25 cellular contexts compared by ENCODE assay signal in the genomic region with DNA sequence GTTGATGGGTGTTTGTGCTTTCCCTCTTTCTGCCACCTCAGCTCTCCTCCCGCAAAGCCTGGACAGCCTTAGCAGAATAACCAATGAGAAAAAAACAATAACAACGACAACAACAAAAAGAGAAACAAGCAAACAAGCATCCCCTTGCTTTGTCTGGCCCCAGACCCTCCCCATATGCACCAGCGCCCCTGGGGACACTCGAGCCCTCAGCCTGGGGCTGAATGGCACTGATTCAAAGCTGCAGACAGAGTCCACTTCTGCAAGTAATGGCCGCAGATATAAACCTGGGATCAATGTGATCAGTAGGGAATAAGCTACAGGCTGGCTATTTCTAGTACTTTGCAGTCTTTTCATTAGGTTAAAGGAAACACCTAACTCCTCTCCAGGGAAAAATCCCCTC.
DNase-seq lines count a peak whose midpoint lies in the region; ATAC-seq and TF ChIP-seq lines count a peak whose summit lies in the region.
"Had no signal": no experiment of that assay in that cellular context is flagged by ENCODE, and none has a peak within 500 bp of the region (broad histone marks: within the 10 kb centered on the region; RNA-seq: fewer than 3 reads in every experiment).

No MANE protein-coding gene starts in this region.

- ATAC-seq in GM23338: peak; percentile 57
- no peak for ATAC-seq in foreskin keratinocyte
- ATAC-seq in GM21717 (IDR thresholded peaks at IDR 0.05; ENCODE audit: unreplicated experiment): no peak
- ATAC-seq: A549, K562 had no signal

- H3K27ac Mint-ChIP-seq in GM23338 (peak overlapping the region; percentile 42; the same call in 1 of the 2 replicates), glutamatergic neuron (ENCODE audit: unreplicated experiment) (peak overlapping the region; percentile 95)
- H3K27ac Mint-ChIP-seq: CD4-positive, alpha-beta memory T cell; HFFc6 had no signal

- H3K27me3 ChIP-seq in GM23338 (ENCODE audit: insufficient read depth): no peaks in the 10 kb centered on the region
- H3K27me3 ChIP-seq in foreskin keratinocyte: no peaks in the 10 kb centered on the region

- no peak overlapping the region for H3K27ac ChIP-seq in GM23338 (ENCODE audit: low read depth)
- H3K27ac ChIP-seq in foreskin keratinocyte: no peak overlapping the region
- H3K27ac ChIP-seq: A549, GM23248, RWPE1 had no signal

- H3K36me3 Mint-ChIP-seq in GM23338 (ENCODE audit: low read depth) (no peaks in the 10 kb centered on the region), glutamatergic neuron (ENCODE audit: unreplicated experiment) (no peaks in the 10 kb centered on the region)
- H3K36me3 Mint-ChIP-seq: CD4-positive, alpha-beta memory T cell had no signal

- H3K4me1 ChIP-seq in GM23338 (ENCODE audit: insufficient read depth) (peaks cover 12% of the 10 kb centered on the region), foreskin keratinocyte (no peaks in the 10 kb centered on the region)
- H3K4me1 ChIP-seq: A549, HAP-1 had no signal

- no peaks in the 10 kb centered on the region for H3K79me2 ChIP-seq in GM23338 (replicated peaks; ENCODE audit: insufficient read depth)

- peaks cover 3% of the 10 kb centered on the region; the same call in 1 of the 2 replicates for H3K9me2 ChIP-seq in GM23338 (ENCODE audit: insufficient read depth)

- DNase-seq in GM23338 (ENCODE audit: low spot score) (no peak), NCI-H1092 treated with DMSO at 0.1 percent for 48 hours (lab: John Stamatoyannopoulos, UW) (peak; percentile 73), NCI-H345 treated with DMSO at 0.1 percent for 48 hours (lab: John Stamatoyannopoulos, UW; ENCODE audit: unreplicated experiment) (peak; percentile 39), glutamatergic neuron (peak; percentile 74), EL (no peak), foreskin keratinocyte (no peak), anterior cingulate cortex (lab: John Stamatoyannopoulos, UW) (no peak)
- DNase-seq: AML-193; C1 segment of cervical spinal cord; CD4-positive, alpha-beta memory T cell; COR-L47; DMS53; GM23248; HFFc6; Kasumi-1; MV-4-11; NCI-H1694 treated with DMSO at 0.1 percent for 48 hours; NCI-H2081 treated with DMSO at 0.1 percent for 48 hours; NCI-H774; SHP77 had no signal

- H3F3A ChIP-seq in GM23338 (replicated peaks; ENCODE audit: low read depth): no peaks in the 10 kb centered on the region

- no peak for TF ChIP-seq CTCF in GM23338 (conservative IDR thresholded peaks at IDR 0.05; ENCODE audit: low read depth in 2 of 2)
- TF ChIP-seq CTCF in glutamatergic neuron (IDR thresholded peaks at IDR 0.05; ENCODE audit: partially characterized antibody, unreplicated experiment): no peak
- TF ChIP-seq CTCF in foreskin keratinocyte (conservative IDR thresholded peaks at IDR 0.05): no peak

- H2AFZ ChIP-seq in GM23338: peak overlapping the region; percentile 84
- H2AFZ ChIP-seq: GM23248 had no signal

- no peaks in the 10 kb centered on the region for H4K20me1 ChIP-seq in GM23338 (replicated peaks; ENCODE audit: insufficient read depth)

- no peaks in the 10 kb centered on the region for H3K9me3 Mint-ChIP-seq in GM23338
- peaks cover 3% of the 10 kb centered on the region for H3K9me3 Mint-ChIP-seq in glutamatergic neuron (ENCODE audit: unreplicated experiment)
- H3K9me3 Mint-ChIP-seq: CD4-positive, alpha-beta memory T cell had no signal

- H3K36me3 ChIP-seq in GM23338 (ENCODE audit: insufficient read depth): no peaks in the 10 kb centered on the region
- H3K36me3 ChIP-seq: HAP-1 had no signal

- H3K4me2 ChIP-seq in GM23338: peak overlapping the region; percentile 63
- H3K4me2 ChIP-seq: A549 had no signal

- H3K4me3 ChIP-seq in GM23338: 0 out of 2 replicates have a peak overlapping the region, but pooled peaks have one; percentile 14
- H3K4me3 ChIP-seq: A549, GM23248, HAP-1, K562 had no signal

- H3K4me1 Mint-ChIP-seq in GM23338 (peaks cover 15% of the 10 kb centered on the region), glutamatergic neuron (ENCODE audit: low read depth, unreplicated experiment) (peaks cover 10% of the 10 kb centered on the region)
- H3K4me1 Mint-ChIP-seq: CD4-positive, alpha-beta memory T cell had no signal

- H3K4me3 Mint-ChIP-seq in GM23338 (no peak overlapping the region), glutamatergic neuron (ENCODE audit: unreplicated experiment) (peak overlapping the region; percentile 44)
- H3K4me3 Mint-ChIP-seq: CD4-positive, alpha-beta memory T cell; HFFc6 had no signal

- no peaks in the 10 kb centered on the region for H3K27me3 Mint-ChIP-seq in GM23338 (ENCODE audit: insufficient read depth, low read depth, poor library complexity)
- H3K27me3 Mint-ChIP-seq in glutamatergic neuron (ENCODE audit: unreplicated experiment): no peaks in the 10 kb centered on the region
- H3K27me3 Mint-ChIP-seq: CD4-positive, alpha-beta memory T cell had no signal

TF ChIP-seq in GM23338, 12 proteins besides CTCF, POLR2A, EP300 and RAD21:
- TF ChIP-seq, protein P1, sequence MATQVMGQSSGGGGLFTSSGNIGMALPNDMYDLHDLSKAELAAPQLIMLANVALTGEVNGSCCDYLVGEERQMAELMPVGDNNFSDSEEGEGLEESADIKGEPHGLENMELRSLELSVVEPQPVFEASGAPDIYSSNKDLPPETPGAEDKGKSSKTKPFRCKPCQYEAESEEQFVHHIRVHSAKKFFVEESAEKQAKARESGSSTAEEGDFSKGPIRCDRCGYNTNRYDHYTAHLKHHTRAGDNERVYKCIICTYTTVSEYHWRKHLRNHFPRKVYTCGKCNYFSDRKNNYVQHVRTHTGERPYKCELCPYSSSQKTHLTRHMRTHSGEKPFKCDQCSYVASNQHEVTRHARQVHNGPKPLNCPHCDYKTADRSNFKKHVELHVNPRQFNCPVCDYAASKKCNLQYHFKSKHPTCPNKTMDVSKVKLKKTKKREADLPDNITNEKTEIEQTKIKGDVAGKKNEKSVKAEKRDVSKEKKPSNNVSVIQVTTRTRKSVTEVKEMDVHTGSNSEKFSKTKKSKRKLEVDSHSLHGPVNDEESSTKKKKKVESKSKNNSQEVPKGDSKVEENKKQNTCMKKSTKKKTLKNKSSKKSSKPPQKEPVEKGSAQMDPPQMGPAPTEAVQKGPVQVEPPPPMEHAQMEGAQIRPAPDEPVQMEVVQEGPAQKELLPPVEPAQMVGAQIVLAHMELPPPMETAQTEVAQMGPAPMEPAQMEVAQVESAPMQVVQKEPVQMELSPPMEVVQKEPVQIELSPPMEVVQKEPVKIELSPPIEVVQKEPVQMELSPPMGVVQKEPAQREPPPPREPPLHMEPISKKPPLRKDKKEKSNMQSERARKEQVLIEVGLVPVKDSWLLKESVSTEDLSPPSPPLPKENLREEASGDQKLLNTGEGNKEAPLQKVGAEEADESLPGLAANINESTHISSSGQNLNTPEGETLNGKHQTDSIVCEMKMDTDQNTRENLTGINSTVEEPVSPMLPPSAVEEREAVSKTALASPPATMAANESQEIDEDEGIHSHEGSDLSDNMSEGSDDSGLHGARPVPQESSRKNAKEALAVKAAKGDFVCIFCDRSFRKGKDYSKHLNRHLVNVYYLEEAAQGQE (IDR thresholded peaks at IDR 0.05; ENCODE audit: unreplicated experiment): no peak
- TF ChIP-seq ZNF114 (CRISPR knock-in tag; IDR thresholded peaks at IDR 0.05): no peak
- no peak for TF ChIP-seq JUNB (IDR thresholded peaks at IDR 0.05; ENCODE audit: unreplicated experiment)
- TF ChIP-seq, protein P2, sequence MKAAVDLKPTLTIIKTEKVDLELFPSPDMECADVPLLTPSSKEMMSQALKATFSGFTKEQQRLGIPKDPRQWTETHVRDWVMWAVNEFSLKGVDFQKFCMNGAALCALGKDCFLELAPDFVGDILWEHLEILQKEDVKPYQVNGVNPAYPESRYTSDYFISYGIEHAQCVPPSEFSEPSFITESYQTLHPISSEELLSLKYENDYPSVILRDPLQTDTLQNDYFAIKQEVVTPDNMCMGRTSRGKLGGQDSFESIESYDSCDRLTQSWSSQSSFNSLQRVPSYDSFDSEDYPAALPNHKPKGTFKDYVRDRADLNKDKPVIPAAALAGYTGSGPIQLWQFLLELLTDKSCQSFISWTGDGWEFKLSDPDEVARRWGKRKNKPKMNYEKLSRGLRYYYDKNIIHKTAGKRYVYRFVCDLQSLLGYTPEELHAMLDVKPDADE (IDR thresholded peaks at IDR 0.05): no peak
- TF ChIP-seq POLR2AphosphoS5 (IDR thresholded peaks at IDR 0.05; ENCODE audit: low read depth): no peak
- TF ChIP-seq ZNF331 (CRISPR knock-in tag; IDR thresholded peaks at IDR 0.05; ENCODE audit: low read depth): no peak

Comparison
In these comparisons a context has a peak if more than half of its experiments do, and no peak if none do; other contexts are left out.
1. DNase-seq: peak in NCI-H1092 treated with DMSO at 0.1 percent for 48 hours (single experiment), NCI-H345 treated with DMSO at 0.1 percent for 48 hours (single experiment) and glutamatergic neuron (single experiment); none in GM23338 (single experiment), EL (single experiment), foreskin keratinocyte (0 of 2) and anterior cingulate cortex (0 of 58).